Comparison of ENCODE assay signal across 28 cellular contexts in genomic region chr3:155316450-155316849, GRCh38. TPM values are rescaled to one million over a fixed set of nuclear protein-coding genes. Genes with fewer than 3 reads are reported as not detected.
"Had no signal": no experiment of that assay in that cellular context is flagged by ENCODE, and none has a peak within 500 bp of the region (broad histone marks: within the 10 kb centered on the region; RNA-seq: fewer than 3 reads in every experiment).

No MANE protein-coding gene starts in this region.

- H3K4me1 ChIP-seq: adrenal gland had no signal

- H3K36me3 ChIP-seq: adrenal gland, SJCRH30 had no signal

- H3K27me3 Mint-ChIP-seq: activated CD8-positive, alpha-beta T cell treated with anti-CD3 and anti-CD28 coated beads for 36 hours; activated naive CD4-positive, alpha-beta T cell treated with anti-CD3 and anti-CD28 coated beads, Interleukin-2, amount 10 ng/mL, durations not matched to agents 7 days and 5 days; central memory CD8-positive, alpha-beta T cell had no signal

- H3K4me1 Mint-ChIP-seq: activated naive CD4-positive, alpha-beta T cell treated with anti-CD3 and anti-CD28 coated beads, Interleukin-2, amount 10 ng/mL, durations not matched to agents 7 days and 5 days; activated naive CD8-positive, alpha-beta T cell treated with anti-CD3 and anti-CD28 coated beads, Interleukin-2, amount 10 ng/mL, durations not matched to agents 7 days and 5 days; central memory CD8-positive, alpha-beta T cell had no signal

- H3K27ac Mint-ChIP-seq: activated CD8-positive, alpha-beta T cell treated with anti-CD3 and anti-CD28 coated beads for 36 hours; activated naive CD4-positive, alpha-beta T cell treated with anti-CD3 and anti-CD28 coated beads, Interleukin-2, amount 10 ng/mL, durations not matched to agents 7 days and 5 days; activated naive CD8-positive, alpha-beta T cell treated with anti-CD3 and anti-CD28 coated beads, Interleukin-2, amount 10 ng/mL, durations not matched to agents 7 days and 5 days; activated T-cell treated with anti-CD3 and anti-CD28 coated beads, Interleukin-2, amount 50 U/mL, for 72 hours; activated T-helper 2 cell treated with anti-CD3 and anti-CD28 coated beads, Interferon-gamma antibody, Interleukin-2, Interleukin-4, amounts not matched to agents 10 μg/mL and 5 μg/mL and 100 μg/mL, durations not matched to agents 14 hours and 24 hours and 36 hours had no signal

- H3K9ac ChIP-seq: SK-N-SH had no signal

- H3K4me3 Mint-ChIP-seq: activated CD8-positive, alpha-beta T cell treated with anti-CD3 and anti-CD28 coated beads for 36 hours; activated naive CD4-positive, alpha-beta T cell treated with anti-CD3 and anti-CD28 coated beads, Interleukin-2, amount 10 ng/mL, durations not matched to agents 7 days and 5 days; activated naive CD8-positive, alpha-beta T cell treated with anti-CD3 and anti-CD28 coated beads, Interleukin-2, amount 10 ng/mL, durations not matched to agents 7 days and 5 days; activated T-cell treated with anti-CD3 and anti-CD28 coated beads, Interleukin-2, amount 50 U/mL, for 72 hours; central memory CD8-positive, alpha-beta T cell had no signal

- H3K36me3 Mint-ChIP-seq: activated naive CD4-positive, alpha-beta T cell treated with anti-CD3 and anti-CD28 coated beads, Interleukin-2, amount 10 ng/mL, durations not matched to agents 7 days and 5 days; activated naive CD8-positive, alpha-beta T cell treated with anti-CD3 and anti-CD28 coated beads, Interleukin-2, amount 10 ng/mL, durations not matched to agents 7 days and 5 days had no signal

- FAIRE-seq: bronchial epithelial cell had no signal

- H3K9me3 ChIP-seq: adrenal gland, SJCRH30, SK-N-SH had no signal

- H3K9me3 Mint-ChIP-seq: activated CD8-positive, alpha-beta T cell treated with anti-CD3 and anti-CD28 coated beads for 36 hours; activated naive CD4-positive, alpha-beta T cell treated with anti-CD3 and anti-CD28 coated beads, Interleukin-2, amount 10 ng/mL, durations not matched to agents 7 days and 5 days; activated naive CD8-positive, alpha-beta T cell treated with anti-CD3 and anti-CD28 coated beads, Interleukin-2, amount 10 ng/mL, durations not matched to agents 7 days and 5 days; activated T-cell treated with anti-CD3 and anti-CD28 coated beads, Interleukin-2, amount 50 U/mL, for 72 hours; activated T-helper 2 cell treated with anti-CD3 and anti-CD28 coated beads, Interferon-gamma antibody, Interleukin-2, Interleukin-4, amounts not matched to agents 10 μg/mL and 5 μg/mL and 100 μg/mL, durations not matched to agents 14 hours and 24 hours and 36 hours; central memory CD8-positive, alpha-beta T cell had no signal

- H3K27ac ChIP-seq: adrenal gland, SJCRH30, VCaP had no signal

- H3K4me3 ChIP-seq: adrenal gland, SJCRH30 had no signal

- ATAC-seq: activated CD8-positive, alpha-beta T cell treated with anti-CD3 and anti-CD28 coated beads for 36 hours; activated T-cell treated with anti-CD3 and anti-CD28 coated beads, Interleukin-2, amount 50 U/mL, for 72 hours; Right ventricle myocardium inferior had no signal

- DNase-seq: activated CD4-positive, alpha-beta T cell treated with anti-CD3 and anti-CD28 coated beads, Interleukin-2, amount 50 U/mL, for 1 hour; activated CD4-positive, CD25-positive, alpha-beta regulatory T cell; activated CD8-positive, alpha-beta memory T cell treated with anti-CD3 and anti-CD28 coated beads, Interleukin-2, amount 50 U/mL, for 4 hours; activated CD8-positive, alpha-beta T cell treated with anti-CD3 and anti-CD28 coated beads for 36 hours; activated gamma-delta T cell treated with Interleukin-2 at 50 U/mL for 16 hours; activated naive CD4-positive, alpha-beta T cell treated with anti-CD3 and anti-CD28 coated beads, Interleukin-2, amount 10 ng/mL, durations not matched to agents 7 days and 5 days; activated naive CD8-positive, alpha-beta T cell treated with anti-CD3 and anti-CD28 coated beads, Interleukin-2, amount 10 ng/mL, durations not matched to agents 7 days and 5 days; activated T-cell treated with anti-CD3 and anti-CD28 coated beads, Interleukin-2, amount 50 U/mL, for 72 hours; adrenal gland; anterior cingulate cortex; NCI-H146; NCI-H187 treated with DMSO at 0.1 percent for 48 hours; NCI-H2081 treated with DMSO at 0.1 percent for 48 hours; NCI-H2227 treated with DMSO at 0.1 percent for 48 hours; NCI-H446 treated with DMSO at 0.1 percent for 48 hours; NCI-H524 treated with DMSO at 0.1 percent for 48 hours; NCI-H748 treated with DMSO at 0.1 percent for 48 hours; SJCRH30; SK-N-SH; T-helper 1 cell had no signal

- H3K27me3 ChIP-seq: adrenal gland, SJCRH30 had no signal

RNA-seq across cellular contexts. Expression of gene STRIT1, which starts 23.0 kb away (rescaled TPM):
- total RNA-seq: activated CD8-positive, alpha-beta T cell treated with anti-CD3 and anti-CD28 coated beads for 36 hours; activated naive CD8-positive, alpha-beta T cell treated with anti-CD3 and anti-CD28 coated beads, Interleukin-2, amount 10 ng/mL, durations not matched to agents 7 days and 5 days; activated T-cell treated with anti-CD3 and anti-CD28 coated beads, Interleukin-2, amount 50 U/mL, for 72 hours; activated T-helper 2 cell treated with anti-CD3 and anti-CD28 coated beads, Interferon-gamma antibody, Interleukin-2, Interleukin-4, amounts not matched to agents 10 μg/mL and 5 μg/mL and 100 μg/mL, durations not matched to agents 14 hours and 24 hours and 36 hours; bronchial epithelial cell; OCI-LY7; RPMI7951; SJCRH30; T-helper 2 cell treated with Interferon-gamma antibody and Interleukin-4, amounts not matched to agents 100 ng/mL and 5 ng/mL, for 36 hours had no signal
- polyA plus RNA-seq: SK-N-SH had no signal
